8 cellular contexts compared by ENCODE assay signal in genomic region chr11:57131080-57131790, GRCh38. TPM values are rescaled to one million over a fixed set of nuclear protein-coding genes. Genes with fewer than 3 reads are reported as not detected.
DNase-seq lines count a peak whose midpoint lies in the region; ATAC-seq, FAIRE-seq and TF ChIP-seq lines count a peak whose summit lies in the region.

No MANE protein-coding gene starts in this region.

- intact Hi-C loops in prostate gland (cut with DNase I) = no loop called here

- WGBS in prostate gland = 76% methylated on average over 8 of the region's 8 CpGs

- no peak for FAIRE-seq in RCC 7860 (lab: Jason Lieb, UNC)

- H3K9me3 ChIP-seq in prostate gland = no peaks in the 10 kb centered on the region

- no peaks in the 10 kb centered on the region for H3K4me1 ChIP-seq in prostate gland (replicated peaks)

- TF ChIP-seq CTCF in GM12865 (IDR thresholded peaks at IDR 0.05; ENCODE audit: insufficient read depth, low read depth, low read length, missing control alignments) = peak; percentile 23
- TF ChIP-seq CTCF in fibroblast of pulmonary artery (IDR thresholded peaks at IDR 0.05; ENCODE audit: low read length, missing control alignments) = peak; percentile 68
- peak in 3 of 4 experiments; percentile 40 to 68 (median 47) for TF ChIP-seq CTCF in prostate gland (IDR thresholded peaks at IDR 0.05)

- no peak overlapping the region for H3K27ac ChIP-seq in prostate gland

- H3K36me3 ChIP-seq in prostate gland = no peaks in the 10 kb centered on the region

- DNase-seq in GM12865 (ENCODE audit: low read depth) (peak; percentile 8), NCI-H82 treated with DMSO at 0.1 percent for 48 hours (lab: John Stamatoyannopoulos, UW; ENCODE audit: unreplicated experiment) (peak; percentile 20), fibroblast of pulmonary artery (ENCODE audit: low read depth) (peak; percentile 34), prostate gland (ENCODE audit: low spot score) (peak; percentile 10), GDM1 (lab: John Stamatoyannopoulos, UW) (no peak), RCC 7860 (ENCODE audit: low spot score) (no peak)

- H3K27me3 ChIP-seq in prostate gland (replicated peaks; ENCODE audit: insufficient read depth) = no peaks in the 10 kb centered on the region

- H3K4me3 ChIP-seq in GM12865 (ENCODE audit: low read depth, low read length) (no peak overlapping the region), fibroblast of pulmonary artery (replicated peaks; ENCODE audit: low read depth, low read length) (no peak overlapping the region), prostate gland (no peak overlapping the region)

- TF ChIP-seq POLR2A in prostate gland (IDR thresholded peaks at IDR 0.05) = no peak

- ATAC-seq in GM21529 (IDR thresholded peaks at IDR 0.05; ENCODE audit: unreplicated experiment) (no peak), GM21515 (IDR thresholded peaks at IDR 0.05; ENCODE audit: unreplicated experiment) (no peak)

RNA-seq across cellular contexts. Expression of gene LRRC55, which starts 50.5 kb away (rescaled TPM):
- total RNA-seq in prostate gland = under 1 TPM in 1 of 2 donors, not detected in 1; 0.23 TPM

Comparison
In these comparisons a context has a peak if more than half of its experiments do, and no peak if none do; other contexts are left out.
1. DNase-seq: peak in GM12865 (single experiment), NCI-H82 treated with DMSO at 0.1 percent for 48 hours (single experiment), fibroblast of pulmonary artery (single experiment) and prostate gland (single experiment); none in GDM1 (single experiment) and RCC 7860 (single experiment).
2. Peak in every context shown above with its lines, with median percentiles within 50 percentile points of each other: CTCF ChIP-seq.